10 cellular contexts compared by ENCODE assay signal in genomic region chr19:7658219-7658686, GRCh38. TPM values are rescaled to one million over a fixed set of nuclear protein-coding genes. Genes with fewer than 3 reads are reported as not detected.
DNase-seq lines count a peak whose midpoint lies in the region; ATAC-seq and TF ChIP-seq lines count a peak whose summit lies in the region.
"Had no signal": no experiment of that assay in that cellular context is flagged by ENCODE, and none has a peak within 500 bp of the region (broad histone marks: within the 10 kb centered on the region; RNA-seq: fewer than 3 reads in every experiment).

No MANE protein-coding gene starts in this region.

- no peaks in the 10 kb centered on the region for H3K9me3 Mint-ChIP-seq in activated naive CD8-positive, alpha-beta T cell (ENCODE audit: low read depth)

- H3K4me1 ChIP-seq in BLaER1 treated with 17β-estradiol and CSF1 and Interleukin-3, amounts not matched to agents 10 nM and 100 nM, result peaks cover 37 to 80% (median 64%) of the 10 kb centered on the region in 10 experiments
- peaks cover 15% of the 10 kb centered on the region for H3K4me1 ChIP-seq in PC-9 (replicated peaks; ENCODE audit: insufficient read depth)

- H3K27me3 ChIP-seq in BLaER1 treated with 17β-estradiol and CSF1 and Interleukin-3, amounts not matched to agents 10 nM and 100 nM, result no peaks in the 10 kb centered on the region
- H3K27me3 ChIP-seq in PC-9 (ENCODE audit: insufficient read depth, low read depth), result peaks cover 22% of the 10 kb centered on the region

- no peak overlapping the region for H2AFZ ChIP-seq in PC-9

- peak; percentile 13 for DNase-seq in LHCN-M2 (ENCODE audit: low read depth)
- peak; percentile 22 to 65 (median 50) for DNase-seq in stimulated activated naive CD4-positive, alpha-beta T cell (lab: John Stamatoyannopoulos, UW)
- DNase-seq in ecto neural progenitor cell (ENCODE audit: low spot score), result no peak
- no peak for DNase-seq in PC-9
- no peak for DNase-seq in cerebellar nuclear complex (lab: John Stamatoyannopoulos, UW)

- intact Hi-C loops in PC-9 (cut with micrococcal nuclease; ENCODE audit: unreplicated experiment), result no loop called here

- H3K27me3 Mint-ChIP-seq in activated naive CD8-positive, alpha-beta T cell, result no peaks in the 10 kb centered on the region

- no peaks in the 10 kb centered on the region for H3K36me3 ChIP-seq in BLaER1 treated with 17β-estradiol and CSF1 and Interleukin-3, amounts not matched to agents 10 nM and 100 nM
- no peaks in the 10 kb centered on the region for H3K36me3 ChIP-seq in PC-9 (ENCODE audit: low read depth)

- no peaks in the 10 kb centered on the region for H3K36me3 Mint-ChIP-seq in activated naive CD8-positive, alpha-beta T cell

- H3K9me2 ChIP-seq in PC-9 (ENCODE audit: insufficient read depth), result no peaks in the 10 kb centered on the region

- H3K4me2 ChIP-seq in BLaER1 treated with 17β-estradiol and CSF1 and Interleukin-3, amounts not matched to agents 10 nM and 100 nM, result peak overlapping the region; percentile 57 to 87 (median 78)
- H3K4me2 ChIP-seq in PC-9, result no peak overlapping the region

- no peak for TF ChIP-seq CTCF in PC-9 (conservative IDR thresholded peaks at IDR 0.05)

- peak overlapping the region in 10 of 11 experiments; percentile 63 to 88 (median 77); a peak in 19 of 22 replicates for H3K27ac ChIP-seq in BLaER1 treated with 17β-estradiol and CSF1 and Interleukin-3, amounts not matched to agents 10 nM and 100 nM
- no peak overlapping the region for H3K27ac ChIP-seq in PC-9

- peak; percentile 60 for ATAC-seq in GM19035 (IDR thresholded peaks at IDR 0.05; ENCODE audit: unreplicated experiment)

- no TSS peak for BruUV-seq in PC-9 (replicated peaks; lab: Mats Ljungman, UMichigan)

- peaks cover 9% of the 10 kb centered on the region for H3F3A ChIP-seq in PC-9 (ENCODE audit: insufficient read depth, low read depth)

- H3K4me1 Mint-ChIP-seq in activated naive CD8-positive, alpha-beta T cell (ENCODE audit: low read depth), result peaks cover 15% of the 10 kb centered on the region

- no peaks in the 10 kb centered on the region for H4K20me1 ChIP-seq in BLaER1 treated with 17β-estradiol and CSF1 and Interleukin-3, amounts not matched to agents 10 nM and 100 nM
- H4K20me1 ChIP-seq in PC-9 (ENCODE audit: insufficient read depth), result no peaks in the 10 kb centered on the region

- CTCF ChIA-PET in PC-9 (lab: Charles Lee), result no interaction called here

- H3K4me3 Mint-ChIP-seq in activated naive CD8-positive, alpha-beta T cell, result peak overlapping the region; percentile 61

- H3K9me3 ChIP-seq in BLaER1 treated with 17β-estradiol and CSF1 and Interleukin-3, amounts not matched to agents 10 nM and 100 nM (replicated peaks in 1 of 11), result no peaks in the 10 kb centered on the region
- no peaks in the 10 kb centered on the region for H3K9me3 ChIP-seq in PC-9 (ENCODE audit: insufficient read depth, low read depth)

- H3K4me3 ChIP-seq in BLaER1 treated with 17β-estradiol and CSF1 and Interleukin-3, amounts not matched to agents 10 nM and 100 nM, result peak overlapping the region in 6 of 10 experiments; percentile 5 to 53 (median 31); a peak in 6 of 20 replicates
- H3K4me3 ChIP-seq in PC-9, result no peak overlapping the region

- H3K27ac Mint-ChIP-seq in activated naive CD8-positive, alpha-beta T cell, result peak overlapping the region; percentile 82

- H3K79me2 ChIP-seq in PC-9 (ENCODE audit: low read depth), result no peaks in the 10 kb centered on the region

- peak overlapping the region in 9 of 11 experiments; percentile 43 to 76 (median 68); a peak in 16 of 22 replicates for H3K9ac ChIP-seq in BLaER1 treated with 17β-estradiol and CSF1 and Interleukin-3, amounts not matched to agents 10 nM and 100 nM

- POLR2A ChIA-PET in PC-9 (lab: Charles Lee; ENCODE audit: unreplicated experiment), result no interaction called here

RNA-seq across cellular contexts. Expression of gene RETN, which starts 10.6 kb away (rescaled TPM):
- total RNA-seq in LHCN-M2 (2014; rRNA removed) (not detected in 2 replicates), PC-9 (2021) (not detected in 2 replicates)
- polyA plus RNA-seq in LHCN-M2 (2012), result not detected
- polyA plus RNA-seq: keratinocyte had no signal

RNA-seq across cellular contexts. Expression of gene MCEMP1, which starts 18.6 kb away (rescaled TPM):
- total RNA-seq in LHCN-M2 (2014; rRNA removed) (not detected in 2 replicates), PC-9 (2021) (not detected in 2 replicates)
- polyA plus RNA-seq in LHCN-M2 (2012), result not detected
- total RNA-seq: temporal lobe had no signal
- polyA plus RNA-seq: keratinocyte had no signal

RNA-seq across cellular contexts. Expression of gene STXBP2, which starts 21.3 kb away (rescaled TPM):
- total RNA-seq in LHCN-M2 (2014; rRNA removed) (0.11 TPM in 1 of 2 replicates, not detected in the other), PC-9 (2021) (148 and 201 TPM in 2 replicates)
- 0.29 TPM for polyA plus RNA-seq in LHCN-M2 (2012)

RNA-seq across cellular contexts. Expression of gene TRAPPC5, which starts 22.4 kb away (rescaled TPM):
- total RNA-seq in LHCN-M2 (2014; rRNA removed) (96.8 and 101 TPM in 2 replicates), PC-9 (2021) (81.2 and 103 TPM in 2 replicates)
- polyA plus RNA-seq in LHCN-M2 (2012), result 242 TPM

RNA-seq across cellular contexts. Expression of gene PCP2, which starts 24.7 kb away (rescaled TPM):
- not detected in 2 replicates for total RNA-seq in LHCN-M2 (2014; rRNA removed)
- not detected for polyA plus RNA-seq in LHCN-M2 (2012)
- 0.92 and 1.0 TPM in 2 replicates for total RNA-seq in PC-9 (2021)
- total RNA-seq: temporal lobe had no signal
- polyA plus RNA-seq: keratinocyte had no signal

Comparison
In these comparisons a context has a peak if more than half of its experiments do, and no peak if none do; other contexts are left out.
1. DNase-seq: peak in LHCN-M2 (single experiment) and stimulated activated naive CD4-positive, alpha-beta T cell (6 of 6); none in ecto neural progenitor cell (single experiment), PC-9 (0 of 2) and cerebellar nuclear complex (0 of 2).
2. RNA of gene STXBP2, which starts 21.3 kb away (total RNA-seq): 148 to 201 TPM in PC-9; 0.11 TPM in LHCN-M2; every median in the first group is over 100 times any median in the second.